Comparison of ENCODE assay signal across 8 cellular contexts in the genomic region with DNA sequence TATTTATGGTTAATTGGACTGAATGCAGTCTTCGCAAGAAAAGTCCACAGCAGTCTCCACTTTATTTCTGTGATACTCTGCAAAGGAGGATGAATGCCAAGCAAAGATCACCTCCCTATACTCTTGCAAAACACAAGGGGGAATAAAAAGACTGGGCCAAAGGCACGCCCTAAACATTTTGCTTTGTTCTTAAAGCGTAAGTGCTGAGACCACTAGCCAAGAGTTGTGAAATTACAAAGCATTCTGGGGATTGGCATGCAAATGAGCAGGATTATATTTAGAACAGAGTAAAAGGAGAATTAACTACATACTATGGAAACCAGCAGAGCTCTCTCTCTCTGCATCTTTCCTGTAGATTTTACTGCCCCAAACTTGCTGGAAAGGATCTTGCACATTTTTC. TPM values are rescaled to one million over a fixed set of nuclear protein-coding genes. Genes with fewer than 3 reads are reported as not detected.
DNase-seq lines count a peak whose midpoint lies in the region; ATAC-seq and TF ChIP-seq lines count a peak whose summit lies in the region.

No MANE protein-coding gene starts in this region.

- dilution Hi-C loops in IMR-90 (cut with HindIII; ENCODE audit: low sequenced_read_pairs, unreplicated experiment), result no loop called here

- TF ChIP-seq POLR2A in IMR-90 (IDR thresholded peaks at IDR 0.05; ENCODE audit: low read depth, low read length) (no peak), Peyer's patch (IDR thresholded peaks at IDR 0.05) (no peak)

- no peak overlapping the region for H2AK5ac ChIP-seq in IMR-90 (ENCODE audit: low read depth, low read length)

- no peak overlapping the region for H3K56ac ChIP-seq in IMR-90 (ENCODE audit: extremely low read depth, insufficient read depth, low read length)

- peaks cover 31 to 51% of the 10 kb centered on the region in 2 experiments for H3K79me1 ChIP-seq in IMR-90 (ENCODE audit: low read depth in 1 of 2, low read length in 2 of 2)

- H3K36me3 ChIP-seq in IMR-90 (ENCODE audit: control insufficient read depth, insufficient read depth, low read length) (no peaks in the 10 kb centered on the region), rectal smooth muscle tissue (ENCODE audit: control insufficient read depth, insufficient read depth, low read length) (no peaks in the 10 kb centered on the region), Peyer's patch (no peaks in the 10 kb centered on the region)

- CTCF ChIA-PET in IMR-90 (lab: Yijun Ruan, JAX), result interaction anchor here (0.7 to 2.3 kb wide), 5 partner anchors 9 to 122 kb away, joined by 3 to 6 read pairs (median 5); a partner anchor contains a TSS

- H3K9me3 ChIP-seq in IMR-90 (ENCODE audit: control insufficient read depth, insufficient read depth, low read length), result peaks cover under 1% of the 10 kb centered on the region; the same call in 1 of the 2 replicates
- H3K9me3 ChIP-seq in Peyer's patch, result no peaks in the 10 kb centered on the region

- no peak overlapping the region for H4K5ac ChIP-seq in IMR-90 (ENCODE audit: low read depth, low read length)

- no peak for TF ChIP-seq RAD21 in IMR-90 (IDR thresholded peaks at IDR 0.05; ENCODE audit: low read length)

- no CpG with 5 or more reads among the region's 3 CpGs for WGBS in IMR-90 (ENCODE audit: extremely low coverage in 2 of 2, insufficient read length in 1 of 2), 2 experiments

- H2BK15ac ChIP-seq in IMR-90 (ENCODE audit: low read depth, low read length), result no peak overlapping the region

- no peak overlapping the region for H2AFZ ChIP-seq in IMR-90 (replicated peaks; ENCODE audit: low read length, poor library complexity)

- H3K4ac ChIP-seq in IMR-90 (ENCODE audit: low read depth, low read length), result 0 out of 2 replicates have a peak overlapping the region, but pooled peaks have one; percentile 8

- no peak overlapping the region for H3K4me3 ChIP-seq in IMR-90 (ENCODE audit: insufficient read depth, low read depth, low read length)
- peak overlapping the region in 32 of 59 donors; percentile 2 to 91 (median 78) for H3K4me3 ChIP-seq in dorsolateral prefrontal cortex
- H3K4me3 ChIP-seq in rectal smooth muscle tissue (ENCODE audit: low read length), result peak overlapping the region; percentile 73
- no peak overlapping the region for H3K4me3 ChIP-seq in Peyer's patch

- H4K91ac ChIP-seq in IMR-90 (ENCODE audit: insufficient read depth, low read depth, low read length), result no peak overlapping the region

- peak; percentile 48 for DNase-seq in GM10266 (ENCODE audit: extremely low spot score)
- DNase-seq in IMR-90, result peak; percentile 28
- no peak for DNase-seq in dorsolateral prefrontal cortex
- DNase-seq in activated CD4-positive, alpha-beta T cell treated with anti-CD3 and anti-CD28 coated beads for 48 hours, result no peak
- no peak for DNase-seq in Peyer's patch
- DNase-seq in DMS53 treated with DMSO at 0.1 percent for 48 hours (lab: John Stamatoyannopoulos, UW; ENCODE audit: unreplicated experiment), result no peak

- H4K8ac ChIP-seq in IMR-90 (ENCODE audit: low read depth in 2 of 2, low read length in 2 of 2), result no peak overlapping the region

- H3K14ac ChIP-seq in IMR-90 (replicated peaks; ENCODE audit: low read depth, low read length), result no peak overlapping the region; the same call in 1 of the 2 replicates

- TF ChIP-seq CTCF in GM10266 (IDR thresholded peaks at IDR 0.05; ENCODE audit: control insufficient read depth, insufficient read depth, low read depth, missing control alignments) (no peak), IMR-90 (conservative IDR thresholded peaks at IDR 0.05; ENCODE audit: low read depth, low read length) (no peak), dorsolateral prefrontal cortex (IDR thresholded peaks at IDR 0.05 in 54 of 56, conservative IDR thresholded peaks at IDR 0.05 in 2 of 56; ENCODE audit: low read depth in 1 of 56, partially characterized antibody in 56 of 56) (no peak), Peyer's patch (IDR thresholded peaks at IDR 0.05) (no peak)

- no peak overlapping the region for H3K18ac ChIP-seq in IMR-90 (ENCODE audit: low read depth, low read length)

- no peak overlapping the region; the same call in 1 of the 2 replicates for H3K23ac ChIP-seq in IMR-90 (ENCODE audit: low read depth, low read length)

- POLR2A ChIA-PET in IMR-90 (lab: Charles Lee; ENCODE audit: unreplicated experiment), result no interaction called here

- H3K9me1 ChIP-seq in IMR-90 (ENCODE audit: insufficient read depth, low read length), result peaks cover 3% of the 10 kb centered on the region; the same call in 1 of the 2 replicates

- H4K20me1 ChIP-seq in IMR-90 (ENCODE audit: insufficient read depth, low read length), result no peaks in the 10 kb centered on the region

- H3K4me1 ChIP-seq in IMR-90 (ENCODE audit: control insufficient read depth, insufficient read depth, low read length), result peaks cover 6% of the 10 kb centered on the region; the same call in 1 of the 2 replicates
- peaks cover 22% of the 10 kb centered on the region for H3K4me1 ChIP-seq in rectal smooth muscle tissue (ENCODE audit: control insufficient read depth, insufficient read depth, low read length)
- H3K4me1 ChIP-seq in Peyer's patch, result peaks cover 0 to 18% (median 0%) of the 10 kb centered on the region in 4 donors

- no peak for ATAC-seq in IMR-90 (ENCODE audit: low read depth)
- ATAC-seq in HG03457 (IDR thresholded peaks at IDR 0.05; ENCODE audit: unreplicated experiment), result no peak

- H2BK120ac ChIP-seq in IMR-90 (ENCODE audit: low read depth, low read length), result no peak overlapping the region

- H2AK9ac ChIP-seq in IMR-90 (replicated peaks; ENCODE audit: low read depth, low read length, poor library complexity), result no peak overlapping the region

- H3K27me3 ChIP-seq in IMR-90 (ENCODE audit: control insufficient read depth, insufficient read depth, low read length) (no peaks in the 10 kb centered on the region; the same call in 1 of the 2 replicates), dorsolateral prefrontal cortex (peaks cover 0 to 6% (median 0%) of the 10 kb centered on the region in 45 donors), rectal smooth muscle tissue (ENCODE audit: control insufficient read depth, insufficient read depth, low read length) (no peaks in the 10 kb centered on the region), Peyer's patch (no peaks in the 10 kb centered on the region)

- BruUV-seq in IMR-90 (replicated peaks; lab: Mats Ljungman, UMichigan), result no TSS peak

- intact Hi-C loops in IMR-90 (cut with micrococcal nuclease), result no loop called here
- intact Hi-C loops in dorsolateral prefrontal cortex (cut with DNase I), result loop anchor here in 1 of 2 donors (5.0 kb wide), 1 partner anchor 107 kb away; no protein-coding TSS in a partner anchor

- in situ Hi-C loops in IMR-90 (cut with MboI; ENCODE audit: low sequenced_read_pairs), result no loop called here

- H3K9ac ChIP-seq in IMR-90 (ENCODE audit: low read depth, low read length) (no peak overlapping the region), rectal smooth muscle tissue (ENCODE audit: low read length) (no peak overlapping the region)

- 0 out of 2 replicates have a peak overlapping the region, but pooled peaks have one; percentile 2 for H2BK20ac ChIP-seq in IMR-90 (ENCODE audit: low read depth, low read length)

- H3K27ac ChIP-seq in IMR-90 (ENCODE audit: insufficient read depth, low read length) (no peak overlapping the region), dorsolateral prefrontal cortex (peak overlapping the region in 12 of 59 donors; percentile 15 to 87 (median 81)), rectal smooth muscle tissue (ENCODE audit: low read depth, low read length) (peak overlapping the region; percentile 96), Peyer's patch (peak overlapping the region in 2 of 4 donors; percentile 86 to 91)

- H2BK5ac ChIP-seq in IMR-90 (ENCODE audit: low read depth, low read length, poor library complexity, severe bottlenecking), result no peak overlapping the region

- no peak overlapping the region for H3K4me2 ChIP-seq in IMR-90 (ENCODE audit: low read depth, low read length)

TF ChIP-seq in IMR-90, 13 proteins besides CTCF, POLR2A, EP300 and RAD21:
- TF ChIP-seq MAZ (IDR thresholded peaks at IDR 0.05; ENCODE audit: borderline replicate concordance, low read depth, low read length) (no peak), CEBPB (IDR thresholded peaks at IDR 0.05; ENCODE audit: low read depth, low read length) (0 out of 2 replicates have a peak, but pooled peaks have one; percentile 49), RFX5 (IDR thresholded peaks at IDR 0.05; ENCODE audit: low read depth, low read length) (no peak)
TF ChIP-seq in IMR-90: peak in this region for 1.

RNA-seq across cellular contexts. Expression of a gene that starts 54.5 kb away (rescaled TPM):
- total RNA-seq in IMR-90 (2012; rRNA removed) (46.1 and 50.2 TPM in 2 replicates), dorsolateral prefrontal cortex (100 to 1,000 TPM in 3 of 120 experiments, 10 to 100 TPM in 117; 43.5 to 116 (median 73.3) TPM), Peyer's patch (10 to 100 TPM in 3 of 4 donors, 1 to 10 TPM in 1; 7.4 to 42.1 (median 21.8) TPM)
- 60.9 and 66.4 TPM in 2 replicates for polyA plus RNA-seq in IMR-90 (2012; rRNA removed)
- polyA plus RNA-seq in IMR-90 (2012; cell fraction: cytosol; rRNA removed), result 31.1 and 32.6 TPM in 2 replicates
- polyA plus RNA-seq in IMR-90 (2012; cell fraction: nucleus; rRNA removed; ENCODE audit: low replicate concordance), result 34.6 and 103 TPM in 2 replicates

Comparison
In these comparisons a context has a peak if more than half of its experiments do, and no peak if none do; other contexts are left out.
1. DNase-seq: peak in GM10266 (single experiment) and IMR-90 (single experiment); none in dorsolateral prefrontal cortex (0 of 10), activated CD4-positive, alpha-beta T cell treated with anti-CD3 and anti-CD28 coated beads for 48 hours (single experiment), Peyer's patch (0 of 3) and DMS53 treated with DMSO at 0.1 percent for 48 hours (single experiment).
2. H3K4me3 ChIP-seq: peak in dorsolateral prefrontal cortex (32 of 59) and rectal smooth muscle tissue (single experiment); none in IMR-90 (single experiment) and Peyer's patch (0 of 4).